In the genomic region with DNA sequence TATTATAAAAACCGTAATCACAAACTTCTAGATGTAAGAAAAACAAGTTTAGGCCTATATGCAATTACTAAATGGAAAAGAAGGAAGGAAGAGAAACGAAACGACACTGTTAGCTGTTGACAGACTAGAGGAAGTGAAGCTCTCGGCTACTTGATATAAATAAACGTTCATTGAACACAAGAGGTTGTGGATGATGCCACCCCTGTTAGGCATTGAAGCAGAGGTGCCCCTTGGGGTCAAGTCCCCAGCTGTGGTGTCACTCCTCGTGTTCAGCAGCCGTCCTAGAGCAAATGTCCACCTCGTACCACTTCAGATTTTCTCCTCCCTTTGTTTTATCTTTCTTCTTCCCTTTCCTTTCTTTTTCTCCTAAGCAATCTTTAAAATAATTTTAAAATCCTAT, we compare ENCODE assay signal across 9 cellular contexts.
A peak's percentile ranks its signal among the peaks of the same experiment; 100 is the strongest.
DNase-seq lines count a peak whose midpoint lies in the region; ATAC-seq and FAIRE-seq lines count a peak whose summit lies in the region.
"Had no signal": no experiment of that assay in that cellular context is flagged by ENCODE, and none has a peak within 500 bp of the region (broad histone marks: within the 10 kb centered on the region; RNA-seq: fewer than 3 reads in every experiment).

No MANE protein-coding gene starts in this region.

- peak; percentile 77 for ATAC-seq in GM18498 (IDR thresholded peaks at IDR 0.05; ENCODE audit: unreplicated experiment)
- peak; percentile 54 for ATAC-seq in GM21515 (IDR thresholded peaks at IDR 0.05; ENCODE audit: unreplicated experiment)
- ATAC-seq in HG03378 (IDR thresholded peaks at IDR 0.05; ENCODE audit: unreplicated experiment), result peak; percentile 76

- DNase-seq in SKM-1 treated with dmso at 0.1 percent for 144 hours (lab: John Stamatoyannopoulos, UW; ENCODE audit: unreplicated experiment) (peak; percentile 70), RCC 7860 (ENCODE audit: low spot score) (no peak), superior temporal gyrus (ENCODE audit: extremely low spot score) (no peak), T-helper 9 cell (no peak)
- DNase-seq in stimulated activated CD8-positive, alpha-beta memory T cell treated with anti-CD3 and anti-CD28 coated beads, Interleukin-4, amount 100 ng/mL, for 48 hours, result no peak
- DNase-seq: immature natural killer cell had no signal

- no peak for FAIRE-seq in RCC 7860 (lab: Jason Lieb, UNC)
